ENCODE assay signal across 8 cellular contexts in the genomic region with DNA sequence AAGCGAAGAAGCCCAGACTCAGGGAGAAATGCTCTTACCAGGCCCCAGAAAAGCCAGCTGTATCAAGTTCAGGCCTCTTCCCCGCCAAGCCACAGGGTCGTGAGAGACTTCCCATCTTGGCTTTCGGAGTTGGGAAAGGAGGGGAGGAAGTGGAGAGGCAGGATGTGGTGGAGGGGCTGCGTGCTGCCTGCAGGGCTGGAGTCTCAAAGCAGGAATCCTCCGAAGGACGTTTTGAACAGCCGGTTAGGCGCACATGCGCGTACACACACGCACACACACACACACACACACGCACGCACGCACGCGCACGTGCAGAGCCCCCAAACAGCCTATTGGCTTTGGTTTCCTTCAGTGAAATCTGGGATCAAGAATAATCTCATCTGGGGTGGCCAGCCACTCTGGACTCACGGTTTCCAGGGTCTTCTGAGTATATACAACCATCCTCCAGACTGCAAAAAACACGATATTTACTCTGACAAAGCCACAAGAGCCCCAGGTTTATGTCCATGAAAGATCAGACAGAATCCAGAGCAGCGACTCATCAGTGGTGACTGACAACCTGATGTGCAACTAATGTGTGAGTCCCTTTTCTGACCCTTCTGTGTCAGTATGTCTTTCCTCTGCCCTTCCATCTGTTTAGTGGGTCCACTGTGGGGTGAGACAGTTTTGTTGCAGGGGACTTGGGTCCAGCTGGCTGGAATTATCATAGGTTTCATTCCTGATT.
DNase-seq lines count a peak whose midpoint lies in the region; ATAC-seq and TF ChIP-seq lines count a peak whose summit lies in the region.

No MANE protein-coding gene starts in this region.

- no peak overlapping the region for H2AFZ ChIP-seq in ACC112 (ENCODE audit: low read length, unreplicated experiment)

- H3K9me3 Mint-ChIP-seq in brain = no peaks in the 10 kb centered on the region

- peak; percentile 90 for DNase-seq in Jurkat, Clone E6-1 (ENCODE audit: low read depth, low spot score)
- DNase-seq in left lung (peak in 1 of 2 donors; percentile 43), COLO668 (lab: John Stamatoyannopoulos, UW; ENCODE audit: unreplicated experiment) (no peak), NCI-H128 (lab: John Stamatoyannopoulos, UW; ENCODE audit: unreplicated experiment) (no peak)

- H3K27me3 ChIP-seq in ACC112 (ENCODE audit: insufficient read depth, low read length) = no peaks in the 10 kb centered on the region
- no peaks in the 10 kb centered on the region for H3K27me3 ChIP-seq in left lung

- H3K36me3 ChIP-seq in ACC112 (ENCODE audit: insufficient read depth, low read length) (no peaks in the 10 kb centered on the region), left lung (no peaks in the 10 kb centered on the region)

- H3K4me3 ChIP-seq in ACC112 (ENCODE audit: low read depth, low read length) = no peak overlapping the region
- H3K4me3 ChIP-seq in Jurkat, Clone E6-1 (ENCODE audit: low read length) = peak overlapping the region; percentile 50
- no peak overlapping the region for H3K4me3 ChIP-seq in left lung

- no peaks in the 10 kb centered on the region for H3K36me3 Mint-ChIP-seq in brain

- ATAC-seq in left lung (peak; percentile 71), HG03025 (IDR thresholded peaks at IDR 0.05; ENCODE audit: low FRiP score, unreplicated experiment) (no peak), HG03520 (IDR thresholded peaks at IDR 0.05; ENCODE audit: unreplicated experiment) (no peak)

- H3K27ac ChIP-seq in ACC112 (ENCODE audit: low read depth, low read length) (peak overlapping the region; percentile 16; the same call in 1 of the 2 replicates), left lung (peak overlapping the region in 1 of 2 donors; percentile 8)

- H3K27ac Mint-ChIP-seq in brain = peak overlapping the region in 3 of 5 experiments; percentile 89 to 94 (median 89)

- H3K4me1 ChIP-seq in ACC112 (ENCODE audit: control insufficient read depth, insufficient read depth, low read length, unreplicated experiment) (peaks cover 14% of the 10 kb centered on the region), left lung (peaks cover 3 to 5% of the 10 kb centered on the region in 2 donors)

- H3K4me3 Mint-ChIP-seq in brain = peak overlapping the region in 1 of 5 experiments; percentile 45

- intact Hi-C loops in left lung (cut with DNase I) = no loop called here

- no peaks in the 10 kb centered on the region for H3K9me3 ChIP-seq in left lung

- no peaks in the 10 kb centered on the region for H3K27me3 Mint-ChIP-seq in brain

- no peak for TF ChIP-seq CTCF in brain (conservative IDR thresholded peaks at IDR 0.05)
- no peak for TF ChIP-seq CTCF in left lung (IDR thresholded peaks at IDR 0.05)

- no peaks in the 10 kb centered on the region for H3K79me2 ChIP-seq in ACC112 (ENCODE audit: control insufficient read depth, insufficient read depth, low read length, unreplicated experiment)

- H3K4me1 Mint-ChIP-seq in brain = peaks cover 37% of the 10 kb centered on the region
